1 cellular context compared by ENCODE assay signal in the genomic region with DNA sequence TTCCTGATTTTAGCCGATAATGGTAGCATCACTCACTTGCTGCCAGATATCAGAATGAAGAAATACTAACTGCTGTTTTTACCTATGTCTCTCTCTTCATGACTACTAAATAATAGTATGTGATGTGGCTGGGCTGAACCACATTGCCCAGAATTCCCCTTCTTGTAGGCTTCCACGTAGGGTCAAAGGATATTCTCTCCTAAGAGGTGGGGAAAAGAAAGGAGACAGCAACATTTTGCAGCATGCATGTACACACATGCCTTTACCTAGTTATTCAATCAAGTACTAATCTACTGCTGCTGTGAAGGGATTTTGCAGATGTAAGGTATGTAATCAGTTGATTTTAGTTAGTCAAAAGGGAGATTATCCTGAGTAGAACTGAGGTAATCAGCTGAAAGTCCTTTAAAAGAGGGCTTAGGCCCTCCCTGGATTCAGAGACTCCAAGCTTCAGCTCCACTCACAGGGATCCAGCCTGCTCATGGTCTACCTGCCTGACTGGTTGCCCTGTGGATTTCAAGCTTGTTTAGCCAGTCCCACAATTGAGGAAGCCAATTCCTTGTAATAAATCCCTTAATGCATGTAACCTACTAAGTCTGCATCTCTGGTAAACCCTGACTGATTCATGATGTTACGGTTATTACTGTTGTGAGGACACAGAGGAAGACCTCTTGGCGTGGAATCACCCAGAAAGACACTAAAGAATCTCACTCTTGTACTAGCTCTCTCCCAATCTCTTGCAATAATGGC.
A peak's percentile ranks its signal among the peaks of the same experiment; 100 is the strongest.
TF ChIP-seq lines count a peak whose summit lies in the region.

No MANE protein-coding gene starts in this region.

TF ChIP-seq in GM12878, 131 proteins besides CTCF, POLR2A, EP300 and RAD21:
- peak; percentile 73 for TF ChIP-seq NR2C1 (IDR thresholded peaks at IDR 0.05)
- TF ChIP-seq HDGF (IDR thresholded peaks at IDR 0.05): no peak
